Comparison of ENCODE assay signal across 17 cellular contexts in genomic region chr3:36814776-36815175, GRCh38. TPM values are rescaled to one million over a fixed set of nuclear protein-coding genes. Genes with fewer than 3 reads are reported as not detected.
DNase-seq lines count a peak whose midpoint lies in the region; ATAC-seq, FAIRE-seq and TF ChIP-seq lines count a peak whose summit lies in the region.
"Had no signal": no experiment of that assay in that cellular context is flagged by ENCODE, and none has a peak within 500 bp of the region (broad histone marks: within the 10 kb centered on the region; RNA-seq: fewer than 3 reads in every experiment).

No MANE protein-coding gene starts in this region.

- ATAC-seq in A549: peak; percentile 71 to 86; a peak in 4 of 6 replicates
- ATAC-seq in GM19463 (IDR thresholded peaks at IDR 0.05; ENCODE audit: unreplicated experiment): peak; percentile 58
- no peak for ATAC-seq in HG03039 (IDR thresholded peaks at IDR 0.05; ENCODE audit: unreplicated experiment)
- ATAC-seq in HG02938 (IDR thresholded peaks at IDR 0.05; ENCODE audit: unreplicated experiment): no peak
- no peak for ATAC-seq in HG03432 (IDR thresholded peaks at IDR 0.05; ENCODE audit: unreplicated experiment)
- ATAC-seq: activated CD8-positive, alpha-beta memory T cell treated with anti-CD3 and anti-CD28 coated beads, Interleukin-2, amount 10 ng/mL, durations not matched to agents 7 days and 5 days had no signal

- no peak for FAIRE-seq in A549 (lab: Jason Lieb, UNC)
- FAIRE-seq: GM12892 had no signal

- TF ChIP-seq POLR2A in A549 (IDR thresholded peaks at IDR 0.05; ENCODE audit: low read length): no peak

- no peaks in the 10 kb centered on the region for H3K4me1 ChIP-seq in A549

- H3K4me3 ChIP-seq in A549: no peak overlapping the region
- H3K4me3 ChIP-seq in fibroblast of pulmonary artery (replicated peaks; ENCODE audit: low read depth, low read length): no peak overlapping the region
- H3K4me3 ChIP-seq: esophagus muscularis mucosa had no signal

- TF ChIP-seq CTCF in A549 (IDR thresholded peaks at IDR 0.05) (no peak), fibroblast of pulmonary artery (IDR thresholded peaks at IDR 0.05; ENCODE audit: low read length, missing control alignments) (peak; percentile 27)

- TF ChIP-seq RAD21 in A549 (conservative IDR thresholded peaks at IDR 0.05 in 1 of 2, IDR thresholded peaks at IDR 0.05 in 1 of 2): no peak

- POLR2A ChIA-PET in A549 (lab: Yijun Ruan, JAX): no interaction called here

- TF ChIP-seq EP300 in A549 (IDR thresholded peaks at IDR 0.05): no peak

- no peak overlapping the region for H3K27ac ChIP-seq in A549
- H3K27ac ChIP-seq: esophagus muscularis mucosa had no signal

- H3K4me2 ChIP-seq in A549: no peak overlapping the region

- 43% methylated on average over 4 of the region's 4 CpGs for WGBS in A549 (ENCODE audit: missing lambda C conversion rate)

- no peaks in the 10 kb centered on the region for H3K9me3 ChIP-seq in A549
- H3K9me3 ChIP-seq: esophagus muscularis mucosa had no signal

- DNase-seq in A549 (ENCODE audit: low read depth in 1 of 2, low spot score in 1 of 2) (no peak), RPMI8226 (peak; percentile 19), fibroblast of pulmonary artery (ENCODE audit: low read depth) (no peak), nucleus accumbens (lab: John Stamatoyannopoulos, UW) (no peak)
- DNase-seq: activated CD8-positive, alpha-beta memory T cell treated with anti-CD3 and anti-CD28 coated beads, Interleukin-2, amount 10 ng/mL, durations not matched to agents 7 days and 5 days; activated naive CD4-positive, alpha-beta T cell treated with anti-CD3 and anti-CD28 coated beads, Interleukin-2, amount 10 ng/mL, durations not matched to agents 7 days and 5 days; H7; mesenchymal stem cell; NCI-H1694 treated with DMSO at 0.1 percent for 48 hours; NCI-H69; SHP77 treated with DMSO at 0.1 percent for 48 hours had no signal

- CTCF ChIA-PET in A549 (lab: Yijun Ruan, JAX): interaction anchor here (0.6 to 3.2 kb wide), 5 partner anchors 10 to 494 kb away, joined by 4 to 13 read pairs (median 6); no protein-coding TSS in a partner anchor

TF ChIP-seq in A549, 52 proteins besides CTCF, POLR2A, EP300 and RAD21:
- TF ChIP-seq RFX5 (IDR thresholded peaks at IDR 0.05): no peak
- TF ChIP-seq BHLHE40 (IDR thresholded peaks at IDR 0.05; ENCODE audit: low read depth, low read length): no peak
- TF ChIP-seq, protein P1, sequence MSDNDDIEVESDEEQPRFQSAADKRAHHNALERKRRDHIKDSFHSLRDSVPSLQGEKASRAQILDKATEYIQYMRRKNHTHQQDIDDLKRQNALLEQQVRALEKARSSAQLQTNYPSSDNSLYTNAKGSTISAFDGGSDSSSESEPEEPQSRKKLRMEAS (IDR thresholded peaks at IDR 0.05): no peak
- no peak for TF ChIP-seq MAFK (IDR thresholded peaks at IDR 0.05; ENCODE audit: partially characterized antibody)
- TF ChIP-seq TFCP2L1 (CRISPR knock-in tag; IDR thresholded peaks at IDR 0.05): no peak
- TF ChIP-seq CHD4 (IDR thresholded peaks at IDR 0.05; ENCODE audit: borderline replicate concordance): no peak
- TF ChIP-seq CBX2 (IDR thresholded peaks at IDR 0.05; ENCODE audit: borderline replicate concordance, low read depth): no peak
- no peak for TF ChIP-seq NR3C1 (IDR thresholded peaks at IDR 0.05)
- no peak for TF ChIP-seq FOXS1 (CRISPR knock-in tag; IDR thresholded peaks at IDR 0.05)
- no peak for TF ChIP-seq PHF8 (IDR thresholded peaks at IDR 0.05; ENCODE audit: borderline replicate concordance, low read depth)
- TF ChIP-seq CEBPB (IDR thresholded peaks at IDR 0.05): no peak
- TF ChIP-seq, protein P2, sequence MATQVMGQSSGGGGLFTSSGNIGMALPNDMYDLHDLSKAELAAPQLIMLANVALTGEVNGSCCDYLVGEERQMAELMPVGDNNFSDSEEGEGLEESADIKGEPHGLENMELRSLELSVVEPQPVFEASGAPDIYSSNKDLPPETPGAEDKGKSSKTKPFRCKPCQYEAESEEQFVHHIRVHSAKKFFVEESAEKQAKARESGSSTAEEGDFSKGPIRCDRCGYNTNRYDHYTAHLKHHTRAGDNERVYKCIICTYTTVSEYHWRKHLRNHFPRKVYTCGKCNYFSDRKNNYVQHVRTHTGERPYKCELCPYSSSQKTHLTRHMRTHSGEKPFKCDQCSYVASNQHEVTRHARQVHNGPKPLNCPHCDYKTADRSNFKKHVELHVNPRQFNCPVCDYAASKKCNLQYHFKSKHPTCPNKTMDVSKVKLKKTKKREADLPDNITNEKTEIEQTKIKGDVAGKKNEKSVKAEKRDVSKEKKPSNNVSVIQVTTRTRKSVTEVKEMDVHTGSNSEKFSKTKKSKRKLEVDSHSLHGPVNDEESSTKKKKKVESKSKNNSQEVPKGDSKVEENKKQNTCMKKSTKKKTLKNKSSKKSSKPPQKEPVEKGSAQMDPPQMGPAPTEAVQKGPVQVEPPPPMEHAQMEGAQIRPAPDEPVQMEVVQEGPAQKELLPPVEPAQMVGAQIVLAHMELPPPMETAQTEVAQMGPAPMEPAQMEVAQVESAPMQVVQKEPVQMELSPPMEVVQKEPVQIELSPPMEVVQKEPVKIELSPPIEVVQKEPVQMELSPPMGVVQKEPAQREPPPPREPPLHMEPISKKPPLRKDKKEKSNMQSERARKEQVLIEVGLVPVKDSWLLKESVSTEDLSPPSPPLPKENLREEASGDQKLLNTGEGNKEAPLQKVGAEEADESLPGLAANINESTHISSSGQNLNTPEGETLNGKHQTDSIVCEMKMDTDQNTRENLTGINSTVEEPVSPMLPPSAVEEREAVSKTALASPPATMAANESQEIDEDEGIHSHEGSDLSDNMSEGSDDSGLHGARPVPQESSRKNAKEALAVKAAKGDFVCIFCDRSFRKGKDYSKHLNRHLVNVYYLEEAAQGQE (IDR thresholded peaks at IDR 0.05): no peak
- TF ChIP-seq, protein P3, sequence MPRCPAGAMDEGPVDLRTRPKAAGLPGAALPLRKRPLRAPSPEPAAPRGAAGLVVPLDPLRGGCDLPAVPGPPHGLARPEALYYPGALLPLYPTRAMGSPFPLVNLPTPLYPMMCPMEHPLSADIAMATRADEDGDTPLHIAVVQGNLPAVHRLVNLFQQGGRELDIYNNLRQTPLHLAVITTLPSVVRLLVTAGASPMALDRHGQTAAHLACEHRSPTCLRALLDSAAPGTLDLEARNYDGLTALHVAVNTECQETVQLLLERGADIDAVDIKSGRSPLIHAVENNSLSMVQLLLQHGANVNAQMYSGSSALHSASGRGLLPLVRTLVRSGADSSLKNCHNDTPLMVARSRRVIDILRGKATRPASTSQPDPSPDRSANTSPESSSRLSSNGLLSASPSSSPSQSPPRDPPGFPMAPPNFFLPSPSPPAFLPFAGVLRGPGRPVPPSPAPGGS (IDR thresholded peaks at IDR 0.05): no peak
- TF ChIP-seq MYC (IDR thresholded peaks at IDR 0.05; ENCODE audit: borderline replicate concordance, low read length): no peak
- TF ChIP-seq, protein P4, sequence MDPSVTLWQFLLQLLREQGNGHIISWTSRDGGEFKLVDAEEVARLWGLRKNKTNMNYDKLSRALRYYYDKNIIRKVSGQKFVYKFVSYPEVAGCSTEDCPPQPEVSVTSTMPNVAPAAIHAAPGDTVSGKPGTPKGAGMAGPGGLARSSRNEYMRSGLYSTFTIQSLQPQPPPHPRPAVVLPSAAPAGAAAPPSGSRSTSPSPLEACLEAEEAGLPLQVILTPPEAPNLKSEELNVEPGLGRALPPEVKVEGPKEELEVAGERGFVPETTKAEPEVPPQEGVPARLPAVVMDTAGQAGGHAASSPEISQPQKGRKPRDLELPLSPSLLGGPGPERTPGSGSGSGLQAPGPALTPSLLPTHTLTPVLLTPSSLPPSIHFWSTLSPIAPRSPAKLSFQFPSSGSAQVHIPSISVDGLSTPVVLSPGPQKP (IDR thresholded peaks at IDR 0.05; ENCODE audit: low read depth, low read length): no peak
- TF ChIP-seq HDAC2 (IDR thresholded peaks at IDR 0.05): no peak
- no peak for TF ChIP-seq NPAS2 (CRISPR knock-in tag; IDR thresholded peaks at IDR 0.05; ENCODE audit: borderline replicate concordance)
- no peak for TF ChIP-seq HOXB5 (CRISPR knock-in tag; IDR thresholded peaks at IDR 0.05)
- TF ChIP-seq RCOR1 (IDR thresholded peaks at IDR 0.05; ENCODE audit: low read depth, low read length): no peak
- TF ChIP-seq EHF (CRISPR knock-in tag; IDR thresholded peaks at IDR 0.05): no peak

RNA-seq across cellular contexts. Expression of gene DCLK3, which starts 50.4 kb away (rescaled TPM):
- polyA plus RNA-seq in A549 (2011; rRNA removed): not detected in 2 replicates
- under 0.01 TPM in 1 of 2 replicates, not detected in the other for polyA plus RNA-seq in A549 (2012; cell fraction: cytosol; rRNA removed)
- polyA plus RNA-seq in A549 (2012; cell fraction: nucleus; rRNA removed): not detected in 2 replicates
- polyA plus RNA-seq in A549 (2017; fragmentation: RNase III; extraction: RNeasy Plus Mini Kit Qiagen cat#74134 plus additional on column Dnase treatment): not detected in 3 replicates
- not detected in 2 replicates for polyA minus RNA-seq in A549 (2011; rRNA and poly(A)+ RNA removed)

Comparison
In these comparisons a context has a peak if more than half of its experiments do, and no peak if none do; other contexts are left out.
1. ATAC-seq: peak in A549 (2 of 2) and GM19463 (single experiment); none in HG03039 (single experiment), HG02938 (single experiment) and HG03432 (single experiment).